ENCODE assay signal across 1 cellular context in genomic region chr18:27627927-27628326, GRCh38.
TF ChIP-seq lines count a peak whose summit lies in the region.

No MANE protein-coding gene starts in this region.

TF ChIP-seq in HepG2, 621 proteins besides CTCF, POLR2A, EP300 and RAD21 (continued from another document):
- TF ChIP-seq, protein P1, sequence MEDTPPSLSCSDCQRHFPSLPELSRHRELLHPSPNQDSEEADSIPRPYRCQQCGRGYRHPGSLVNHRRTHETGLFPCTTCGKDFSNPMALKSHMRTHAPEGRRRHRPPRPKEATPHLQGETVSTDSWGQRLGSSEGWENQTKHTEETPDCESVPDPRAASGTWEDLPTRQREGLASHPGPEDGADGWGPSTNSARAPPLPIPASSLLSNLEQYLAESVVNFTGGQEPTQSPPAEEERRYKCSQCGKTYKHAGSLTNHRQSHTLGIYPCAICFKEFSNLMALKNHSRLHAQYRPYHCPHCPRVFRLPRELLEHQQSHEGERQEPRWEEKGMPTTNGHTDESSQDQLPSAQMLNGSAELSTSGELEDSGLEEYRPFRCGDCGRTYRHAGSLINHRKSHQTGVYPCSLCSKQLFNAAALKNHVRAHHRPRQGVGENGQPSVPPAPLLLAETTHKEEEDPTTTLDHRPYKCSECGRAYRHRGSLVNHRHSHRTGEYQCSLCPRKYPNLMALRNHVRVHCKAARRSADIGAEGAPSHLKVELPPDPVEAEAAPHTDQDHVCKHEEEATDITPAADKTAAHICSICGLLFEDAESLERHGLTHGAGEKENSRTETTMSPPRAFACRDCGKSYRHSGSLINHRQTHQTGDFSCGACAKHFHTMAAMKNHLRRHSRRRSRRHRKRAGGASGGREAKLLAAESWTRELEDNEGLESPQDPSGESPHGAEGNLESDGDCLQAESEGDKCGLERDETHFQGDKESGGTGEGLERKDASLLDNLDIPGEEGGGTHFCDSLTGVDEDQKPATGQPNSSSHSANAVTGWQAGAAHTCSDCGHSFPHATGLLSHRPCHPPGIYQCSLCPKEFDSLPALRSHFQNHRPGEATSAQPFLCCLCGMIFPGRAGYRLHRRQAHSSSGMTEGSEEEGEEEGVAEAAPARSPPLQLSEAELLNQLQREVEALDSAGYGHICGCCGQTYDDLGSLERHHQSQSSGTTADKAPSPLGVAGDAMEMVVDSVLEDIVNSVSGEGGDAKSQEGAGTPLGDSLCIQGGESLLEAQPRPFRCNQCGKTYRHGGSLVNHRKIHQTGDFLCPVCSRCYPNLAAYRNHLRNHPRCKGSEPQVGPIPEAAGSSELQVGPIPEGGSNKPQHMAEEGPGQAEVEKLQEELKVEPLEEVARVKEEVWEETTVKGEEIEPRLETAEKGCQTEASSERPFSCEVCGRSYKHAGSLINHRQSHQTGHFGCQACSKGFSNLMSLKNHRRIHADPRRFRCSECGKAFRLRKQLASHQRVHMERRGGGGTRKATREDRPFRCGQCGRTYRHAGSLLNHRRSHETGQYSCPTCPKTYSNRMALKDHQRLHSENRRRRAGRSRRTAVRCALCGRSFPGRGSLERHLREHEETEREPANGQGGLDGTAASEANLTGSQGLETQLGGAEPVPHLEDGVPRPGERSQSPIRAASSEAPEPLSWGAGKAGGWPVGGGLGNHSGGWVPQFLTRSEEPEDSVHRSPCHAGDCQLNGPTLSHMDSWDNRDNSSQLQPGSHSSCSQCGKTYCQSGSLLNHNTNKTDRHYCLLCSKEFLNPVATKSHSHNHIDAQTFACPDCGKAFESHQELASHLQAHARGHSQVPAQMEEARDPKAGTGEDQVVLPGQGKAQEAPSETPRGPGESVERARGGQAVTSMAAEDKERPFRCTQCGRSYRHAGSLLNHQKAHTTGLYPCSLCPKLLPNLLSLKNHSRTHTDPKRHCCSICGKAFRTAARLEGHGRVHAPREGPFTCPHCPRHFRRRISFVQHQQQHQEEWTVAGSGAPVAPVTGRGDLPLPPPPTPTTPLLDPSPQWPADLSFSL (CRISPR knock-in tag; IDR thresholded peaks at IDR 0.05): no peak
- TF ChIP-seq SPEN (CRISPR knock-in tag; IDR thresholded peaks at IDR 0.05; ENCODE audit: low read depth) (no peak), MATR3 (CRISPR knock-in tag; IDR thresholded peaks at IDR 0.05) (no peak), ATF5 (CRISPR knock-in tag; IDR thresholded peaks at IDR 0.05; ENCODE audit: low read depth) (no peak)
TF ChIP-seq in HepG2: peak in this region for 0.
